ENCODE assay signal across 1 cellular context in the genomic region with DNA sequence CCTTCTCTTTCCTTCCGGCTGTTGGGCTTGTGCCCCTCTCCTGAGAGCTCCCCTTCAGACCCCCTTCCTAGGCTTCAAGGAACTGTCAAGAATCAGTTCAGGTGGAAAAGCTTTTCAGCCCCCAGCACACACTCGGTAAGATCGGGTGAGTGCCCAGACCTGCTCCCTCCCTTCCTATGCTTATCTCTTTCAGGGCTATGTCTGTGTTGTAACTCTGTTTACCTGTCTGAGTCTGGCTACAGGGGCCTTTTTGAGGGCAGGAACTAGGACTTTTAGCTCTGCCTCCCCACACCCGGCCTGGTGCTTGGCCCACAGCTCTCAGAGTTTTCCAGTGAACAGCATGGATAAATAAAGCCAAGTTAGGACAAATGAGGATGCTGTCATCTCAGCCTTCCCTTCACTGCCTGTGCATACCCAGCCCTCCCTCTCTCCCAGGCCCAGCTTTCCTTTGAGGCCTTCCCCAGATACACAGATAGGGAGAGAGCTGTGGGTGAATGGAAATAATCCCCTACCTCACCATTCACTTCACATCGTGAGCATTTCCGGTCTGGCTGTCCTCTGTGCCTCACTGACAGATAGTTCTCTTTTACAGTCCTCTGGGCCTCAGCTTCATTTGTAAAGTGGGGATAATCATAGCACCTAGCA.
TF ChIP-seq lines count a peak whose summit lies in the region.

No MANE protein-coding gene starts in this region.

TF ChIP-seq in HepG2, 621 proteins besides CTCF, POLR2A, EP300 and RAD21 (continued from another document and continues in another):
- TF ChIP-seq ETS1 (CRISPR knock-in tag; IDR thresholded peaks at IDR 0.05) (no peak), ZNF205 (CRISPR knock-in tag; IDR thresholded peaks at IDR 0.05) (peak; percentile 87; the same call in 1 of the 2 replicates), ZNF614 (CRISPR knock-in tag; IDR thresholded peaks at IDR 0.05; ENCODE audit: borderline replicate concordance) (0 out of 2 replicates have a peak, but pooled peaks have one; percentile 43), ZNF253 (CRISPR knock-in tag; IDR thresholded peaks at IDR 0.05; ENCODE audit: borderline replicate concordance) (0 out of 2 replicates have a peak, but pooled peaks have one; percentile 24), KDM6A (CRISPR knock-in tag; IDR thresholded peaks at IDR 0.05; ENCODE audit: low read depth) (peak; percentile 83), ZKSCAN1 (IDR thresholded peaks at IDR 0.05; ENCODE audit: low read length) (no peak), ZNF138 (CRISPR knock-in tag; IDR thresholded peaks at IDR 0.05; ENCODE audit: low read depth) (no peak), ZNF770 (CRISPR knock-in tag; IDR thresholded peaks at IDR 0.05) (no peak; the same call in 1 of the 2 replicates), FIP1L1 (IDR thresholded peaks at IDR 0.05; ENCODE audit: borderline replicate concordance, insufficient read depth, low read depth, low read length) (no peak), ETV5 (CRISPR knock-in tag; IDR thresholded peaks at IDR 0.05; ENCODE audit: borderline replicate concordance) (peak; percentile 80; the same call in 1 of the 2 replicates), SP5 (CRISPR knock-in tag; IDR thresholded peaks at IDR 0.05; ENCODE audit: borderline replicate concordance, low read depth) (peak; percentile 75), PATZ1 (CRISPR knock-in tag; IDR thresholded peaks at IDR 0.05) (peak; percentile 97), GPN1 (CRISPR knock-in tag; IDR thresholded peaks at IDR 0.05; ENCODE audit: borderline replicate concordance) (no peak), ZNF296 (CRISPR knock-in tag; conservative IDR thresholded peaks at IDR 0.05) (no peak), MTF2 (CRISPR knock-in tag; IDR thresholded peaks at IDR 0.05; ENCODE audit: borderline replicate concordance) (no peak), ZNF567 (CRISPR knock-in tag; IDR thresholded peaks at IDR 0.05; ENCODE audit: borderline replicate concordance) (no peak), ZNF737 (CRISPR knock-in tag; IDR thresholded peaks at IDR 0.05; ENCODE audit: borderline replicate concordance) (no peak), DDIT3 (CRISPR knock-in tag; IDR thresholded peaks at IDR 0.05) (no peak), SMYD3 (CRISPR knock-in tag; IDR thresholded peaks at IDR 0.05) (no peak), STAT5B (CRISPR knock-in tag; IDR thresholded peaks at IDR 0.05) (no peak), FOXK2 (IDR thresholded peaks at IDR 0.05) (no peak), NCOR1 (IDR thresholded peaks at IDR 0.05; ENCODE audit: borderline replicate concordance, low read length) (no peak; the same call in 1 of the 2 replicates)
- TF ChIP-seq, protein P1, sequence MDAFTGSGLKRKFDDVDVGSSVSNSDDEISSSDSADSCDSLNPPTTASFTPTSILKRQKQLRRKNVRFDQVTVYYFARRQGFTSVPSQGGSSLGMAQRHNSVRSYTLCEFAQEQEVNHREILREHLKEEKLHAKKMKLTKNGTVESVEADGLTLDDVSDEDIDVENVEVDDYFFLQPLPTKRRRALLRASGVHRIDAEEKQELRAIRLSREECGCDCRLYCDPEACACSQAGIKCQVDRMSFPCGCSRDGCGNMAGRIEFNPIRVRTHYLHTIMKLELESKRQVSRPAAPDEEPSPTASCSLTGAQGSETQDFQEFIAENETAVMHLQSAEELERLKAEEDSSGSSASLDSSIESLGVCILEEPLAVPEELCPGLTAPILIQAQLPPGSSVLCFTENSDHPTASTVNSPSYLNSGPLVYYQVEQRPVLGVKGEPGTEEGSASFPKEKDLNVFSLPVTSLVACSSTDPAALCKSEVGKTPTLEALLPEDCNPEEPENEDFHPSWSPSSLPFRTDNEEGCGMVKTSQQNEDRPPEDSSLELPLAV (CRISPR knock-in tag; conservative IDR thresholded peaks at IDR 0.05; ENCODE audit: low read depth): no peak
- TF ChIP-seq, protein P2, sequence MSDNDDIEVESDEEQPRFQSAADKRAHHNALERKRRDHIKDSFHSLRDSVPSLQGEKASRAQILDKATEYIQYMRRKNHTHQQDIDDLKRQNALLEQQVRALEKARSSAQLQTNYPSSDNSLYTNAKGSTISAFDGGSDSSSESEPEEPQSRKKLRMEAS (IDR thresholded peaks at IDR 0.05): peak; percentile 58; the same call in 1 of the 2 replicates
- TF ChIP-seq, protein P3, sequence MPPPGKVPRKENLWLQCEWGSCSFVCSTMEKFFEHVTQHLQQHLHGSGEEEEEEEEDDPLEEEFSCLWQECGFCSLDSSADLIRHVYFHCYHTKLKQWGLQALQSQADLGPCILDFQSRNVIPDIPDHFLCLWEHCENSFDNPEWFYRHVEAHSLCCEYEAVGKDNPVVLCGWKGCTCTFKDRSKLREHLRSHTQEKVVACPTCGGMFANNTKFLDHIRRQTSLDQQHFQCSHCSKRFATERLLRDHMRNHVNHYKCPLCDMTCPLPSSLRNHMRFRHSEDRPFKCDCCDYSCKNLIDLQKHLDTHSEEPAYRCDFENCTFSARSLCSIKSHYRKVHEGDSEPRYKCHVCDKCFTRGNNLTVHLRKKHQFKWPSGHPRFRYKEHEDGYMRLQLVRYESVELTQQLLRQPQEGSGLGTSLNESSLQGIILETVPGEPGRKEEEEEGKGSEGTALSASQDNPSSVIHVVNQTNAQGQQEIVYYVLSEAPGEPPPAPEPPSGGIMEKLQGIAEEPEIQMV (CRISPR knock-in tag; IDR thresholded peaks at IDR 0.05; ENCODE audit: low read depth): peak; percentile 58; the same call in 1 of the 2 replicates
- TF ChIP-seq, protein P4, sequence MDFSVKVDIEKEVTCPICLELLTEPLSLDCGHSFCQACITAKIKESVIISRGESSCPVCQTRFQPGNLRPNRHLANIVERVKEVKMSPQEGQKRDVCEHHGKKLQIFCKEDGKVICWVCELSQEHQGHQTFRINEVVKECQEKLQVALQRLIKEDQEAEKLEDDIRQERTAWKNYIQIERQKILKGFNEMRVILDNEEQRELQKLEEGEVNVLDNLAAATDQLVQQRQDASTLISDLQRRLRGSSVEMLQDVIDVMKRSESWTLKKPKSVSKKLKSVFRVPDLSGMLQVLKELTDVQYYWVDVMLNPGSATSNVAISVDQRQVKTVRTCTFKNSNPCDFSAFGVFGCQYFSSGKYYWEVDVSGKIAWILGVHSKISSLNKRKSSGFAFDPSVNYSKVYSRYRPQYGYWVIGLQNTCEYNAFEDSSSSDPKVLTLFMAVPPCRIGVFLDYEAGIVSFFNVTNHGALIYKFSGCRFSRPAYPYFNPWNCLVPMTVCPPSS (IDR thresholded peaks at IDR 0.05): no peak
- TF ChIP-seq, protein P5, sequence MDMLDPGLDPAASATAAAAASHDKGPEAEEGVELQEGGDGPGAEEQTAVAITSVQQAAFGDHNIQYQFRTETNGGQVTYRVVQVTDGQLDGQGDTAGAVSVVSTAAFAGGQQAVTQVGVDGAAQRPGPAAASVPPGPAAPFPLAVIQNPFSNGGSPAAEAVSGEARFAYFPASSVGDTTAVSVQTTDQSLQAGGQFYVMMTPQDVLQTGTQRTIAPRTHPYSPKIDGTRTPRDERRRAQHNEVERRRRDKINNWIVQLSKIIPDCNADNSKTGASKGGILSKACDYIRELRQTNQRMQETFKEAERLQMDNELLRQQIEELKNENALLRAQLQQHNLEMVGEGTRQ (IDR thresholded peaks at IDR 0.05; ENCODE audit: low read depth, low read length): no peak
- TF ChIP-seq, protein P5 (CRISPR knock-in tag; IDR thresholded peaks at IDR 0.05; ENCODE audit: borderline replicate concordance): no peak
- TF ChIP-seq, protein P6, sequence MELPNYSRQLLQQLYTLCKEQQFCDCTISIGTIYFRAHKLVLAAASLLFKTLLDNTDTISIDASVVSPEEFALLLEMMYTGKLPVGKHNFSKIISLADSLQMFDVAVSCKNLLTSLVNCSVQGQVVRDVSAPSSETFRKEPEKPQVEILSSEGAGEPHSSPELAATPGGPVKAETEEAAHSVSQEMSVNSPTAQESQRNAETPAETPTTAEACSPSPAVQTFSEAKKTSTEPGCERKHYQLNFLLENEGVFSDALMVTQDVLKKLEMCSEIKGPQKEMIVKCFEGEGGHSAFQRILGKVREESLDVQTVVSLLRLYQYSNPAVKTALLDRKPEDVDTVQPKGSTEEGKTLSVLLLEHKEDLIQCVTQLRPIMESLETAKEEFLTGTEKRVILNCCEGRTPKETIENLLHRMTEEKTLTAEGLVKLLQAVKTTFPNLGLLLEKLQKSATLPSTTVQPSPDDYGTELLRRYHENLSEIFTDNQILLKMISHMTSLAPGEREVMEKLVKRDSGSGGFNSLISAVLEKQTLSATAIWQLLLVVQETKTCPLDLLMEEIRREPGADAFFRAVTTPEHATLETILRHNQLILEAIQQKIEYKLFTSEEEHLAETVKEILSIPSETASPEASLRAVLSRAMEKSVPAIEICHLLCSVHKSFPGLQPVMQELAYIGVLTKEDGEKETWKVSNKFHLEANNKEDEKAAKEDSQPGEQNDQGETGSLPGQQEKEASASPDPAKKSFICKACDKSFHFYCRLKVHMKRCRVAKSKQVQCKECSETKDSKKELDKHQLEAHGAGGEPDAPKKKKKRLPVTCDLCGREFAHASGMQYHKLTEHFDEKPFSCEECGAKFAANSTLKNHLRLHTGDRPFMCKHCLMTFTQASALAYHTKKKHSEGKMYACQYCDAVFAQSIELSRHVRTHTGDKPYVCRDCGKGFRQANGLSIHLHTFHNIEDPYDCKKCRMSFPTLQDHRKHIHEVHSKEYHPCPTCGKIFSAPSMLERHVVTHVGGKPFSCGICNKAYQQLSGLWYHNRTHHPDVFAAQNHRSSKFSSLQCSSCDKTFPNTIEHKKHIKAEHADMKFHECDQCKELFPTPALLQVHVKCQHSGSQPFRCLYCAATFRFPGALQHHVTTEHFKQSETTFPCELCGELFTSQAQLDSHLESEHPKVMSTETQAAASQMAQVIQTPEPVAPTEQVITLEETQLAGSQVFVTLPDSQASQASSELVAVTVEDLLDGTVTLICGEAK (IDR thresholded peaks at IDR 0.05): no peak
- TF ChIP-seq, protein P6 (CRISPR knock-in tag; IDR thresholded peaks at IDR 0.05): no peak; the same call in none of the 2 replicates
